19 cellular contexts compared by ENCODE assay signal in genomic region chr1:1625824-1626206, GRCh38. TPM values are rescaled to one million over a fixed set of nuclear protein-coding genes. Genes with fewer than 3 reads are reported as not detected.
DNase-seq lines count a peak whose midpoint lies in the region; ATAC-seq and TF ChIP-seq lines count a peak whose summit lies in the region.
"Had no signal": no experiment of that assay in that cellular context is flagged by ENCODE, and none has a peak within 500 bp of the region (broad histone marks: within the 10 kb centered on the region; RNA-seq: fewer than 3 reads in every experiment).

No MANE protein-coding gene starts in this region.

- peaks cover 2% of the 10 kb centered on the region for H3K36me3 Mint-ChIP-seq in activated CD8-positive, alpha-beta memory T cell treated with anti-CD3 and anti-CD28 coated beads, Interleukin-2, amount 10 ng/mL, durations not matched to agents 7 days and 5 days

- H3K79me2 ChIP-seq in osteoblast (ENCODE audit: insufficient read depth, low read length) (no peaks in the 10 kb centered on the region), hepatocyte (no peaks in the 10 kb centered on the region)

- no peak overlapping the region for H3K27ac Mint-ChIP-seq in activated CD8-positive, alpha-beta memory T cell treated with anti-CD3 and anti-CD28 coated beads, Interleukin-2, amount 10 ng/mL, durations not matched to agents 7 days and 5 days

- no peak for TF ChIP-seq CTCF in GM12865 (IDR thresholded peaks at IDR 0.05; ENCODE audit: insufficient read depth, low read depth, low read length, missing control alignments)
- no peak for TF ChIP-seq CTCF in osteoblast (IDR thresholded peaks at IDR 0.05; ENCODE audit: extremely low read depth, low read depth, low read length)
- TF ChIP-seq CTCF in hepatocyte (IDR thresholded peaks at IDR 0.05; ENCODE audit: poor library complexity) = no peak

- peaks cover 3% of the 10 kb centered on the region for H3K27me3 Mint-ChIP-seq in activated CD8-positive, alpha-beta memory T cell treated with anti-CD3 and anti-CD28 coated beads, Interleukin-2, amount 10 ng/mL, durations not matched to agents 7 days and 5 days

- CTCF ChIA-PET in activated CD8-positive, alpha-beta memory T cell treated with anti-CD3 and anti-CD28 coated beads, Interleukin-2, amount 10 ng/mL, durations not matched to agents 7 days and 5 days (lab: Charles Lee) = no interaction called here

- peak; percentile 39 for DNase-seq in activated CD8-positive, alpha-beta memory T cell treated with anti-CD3 and anti-CD28 coated beads, Interleukin-2, amount 10 ng/mL, durations not matched to agents 7 days and 5 days
- DNase-seq in activated CD8-positive, alpha-beta memory T cell treated with anti-CD3 and anti-CD28 coated beads, Interleukin-2, amount 50 U/mL, for 48 hours = no peak
- DNase-seq in GM12865 (ENCODE audit: low read depth) (peak; percentile 1), NT2/D1 (ENCODE audit: low read depth, low spot score) (no peak), osteoblast (ENCODE audit: insufficient read length, low spot score, missing footprints) (peak; percentile 90), hepatocyte (ENCODE audit: low spot score) (no peak), caudate nucleus (lab: John Stamatoyannopoulos, UW) (no peak)
- DNase-seq: EL, GF-D8, NCI-H1105, NCI-H146, NCI-H2029, NCI-H226, NCI-H510A treated with DMSO at 0.1 percent for 48 hours, NCI-H748 treated with DMSO at 0.1 percent for 48 hours, SJCRH30 had no signal

- H3K9me3 Mint-ChIP-seq in activated CD8-positive, alpha-beta memory T cell treated with anti-CD3 and anti-CD28 coated beads, Interleukin-2, amount 10 ng/mL, durations not matched to agents 7 days and 5 days (ENCODE audit: low read depth) = no peaks in the 10 kb centered on the region

- H3K4me3 Mint-ChIP-seq in activated CD8-positive, alpha-beta memory T cell treated with anti-CD3 and anti-CD28 coated beads, Interleukin-2, amount 10 ng/mL, durations not matched to agents 7 days and 5 days = no peak overlapping the region

- H3K4me1 ChIP-seq in NT2/D1 (ENCODE audit: insufficient read depth, insufficient read length) (peaks cover 4% of the 10 kb centered on the region), osteoblast (ENCODE audit: insufficient read depth, low read length) (no peaks in the 10 kb centered on the region), hepatocyte (ENCODE audit: insufficient read depth) (peaks cover 9% of the 10 kb centered on the region)
- H3K4me1 ChIP-seq: HAP-1 had no signal

- no peak for ATAC-seq in activated CD8-positive, alpha-beta memory T cell treated with anti-CD3 and anti-CD28 coated beads, Interleukin-2, amount 10 ng/mL, durations not matched to agents 7 days and 5 days

- H4K20me1 ChIP-seq in osteoblast (ENCODE audit: insufficient read depth, low read length) (peaks cover 11% of the 10 kb centered on the region), hepatocyte (ENCODE audit: insufficient read depth, poor library complexity, severe bottlenecking) (no peaks in the 10 kb centered on the region)

- peaks cover 16% of the 10 kb centered on the region for H3K36me3 ChIP-seq in NT2/D1 (ENCODE audit: insufficient read depth, insufficient read length, low read length)
- no peaks in the 10 kb centered on the region for H3K36me3 ChIP-seq in osteoblast (ENCODE audit: insufficient read depth, low read length)
- no peaks in the 10 kb centered on the region for H3K36me3 ChIP-seq in hepatocyte (replicated peaks; ENCODE audit: insufficient read depth, low read depth)
- H3K36me3 ChIP-seq: HAP-1, SJCRH30 had no signal

- no peaks in the 10 kb centered on the region for H3K9me3 ChIP-seq in NT2/D1 (ENCODE audit: insufficient read depth, low read length)
- no peaks in the 10 kb centered on the region for H3K9me3 ChIP-seq in osteoblast (ENCODE audit: low read depth, low read length)
- H3K9me3 ChIP-seq in hepatocyte (ENCODE audit: low read depth) = no peaks in the 10 kb centered on the region
- H3K9me3 ChIP-seq: HAP-1, SJCRH30 had no signal

- peaks cover 2% of the 10 kb centered on the region for H3K4me1 Mint-ChIP-seq in activated CD8-positive, alpha-beta memory T cell treated with anti-CD3 and anti-CD28 coated beads, Interleukin-2, amount 10 ng/mL, durations not matched to agents 7 days and 5 days

- WGBS in hepatocyte (ENCODE audit: low lambda C conversion rate, missing lambda C conversion rate) = 98% methylated on average over 5 of the region's 8 CpGs

- no peaks in the 10 kb centered on the region for H3K27me3 ChIP-seq in NT2/D1 (ENCODE audit: insufficient read depth, insufficient read length)
- H3K27me3 ChIP-seq in osteoblast (ENCODE audit: insufficient read depth, low read length) = no peaks in the 10 kb centered on the region
- peaks cover 5% of the 10 kb centered on the region for H3K27me3 ChIP-seq in hepatocyte
- H3K27me3 ChIP-seq: SJCRH30 had no signal

- H3K4me2 ChIP-seq in osteoblast (ENCODE audit: insufficient read depth, low read length) (no peak overlapping the region), hepatocyte (no peak overlapping the region)

- H3K9ac ChIP-seq in NT2/D1 (ENCODE audit: insufficient read length, low read depth) = peak overlapping the region; percentile 2

- H3K4me3 ChIP-seq in GM12865 (ENCODE audit: low read depth, low read length) (no peak overlapping the region), NT2/D1 (ENCODE audit: insufficient read length, low read depth) (no peak overlapping the region), osteoblast (ENCODE audit: insufficient read depth, low read length) (no peak overlapping the region), hepatocyte (no peak overlapping the region)
- H3K4me3 ChIP-seq: HAP-1, SJCRH30 had no signal

- no peak overlapping the region for H3K27ac ChIP-seq in osteoblast (ENCODE audit: low read depth, low read length)
- H3K27ac ChIP-seq in hepatocyte = no peak overlapping the region
- H3K27ac ChIP-seq in caudate nucleus (ENCODE audit: low read depth, low read length) = no peak overlapping the region
- H3K27ac ChIP-seq: C4-2B, SJCRH30 had no signal

- H3K9me2 ChIP-seq in hepatocyte (replicated peaks; ENCODE audit: insufficient read depth) = no peaks in the 10 kb centered on the region

- H2AFZ ChIP-seq in osteoblast (ENCODE audit: low read length) (no peak overlapping the region), hepatocyte (no peak overlapping the region)

RNA-seq across cellular contexts. Expression of gene MMP23B, which starts 6.2 kb away (rescaled TPM):
- total RNA-seq in activated CD8-positive, alpha-beta memory T cell treated with anti-CD3 and anti-CD28 coated beads, Interleukin-2, amount 10 ng/mL, durations not matched to agents 7 days and 5 days = 1 to 10 TPM in 1 of 2 experiments, under 1 TPM in 1; 0.79 to 1.2 TPM
- total RNA-seq in osteoblast (0.59 and 1.1 TPM in 2 replicates), hepatocyte (48.0 and 73.4 TPM in 2 replicates)
- polyA plus RNA-seq in hepatocyte = 136 and 184 TPM in 2 replicates

RNA-seq across cellular contexts. Expression of gene MIB2, which starts 10.5 kb away (rescaled TPM):
- total RNA-seq in activated CD8-positive, alpha-beta memory T cell treated with anti-CD3 and anti-CD28 coated beads, Interleukin-2, amount 10 ng/mL, durations not matched to agents 7 days and 5 days = 10 to 100 TPM; 40.0 to 48.3 TPM
- total RNA-seq in osteoblast = 74.0 and 80.7 TPM in 2 replicates
- total RNA-seq in hepatocyte = 34.8 and 47.5 TPM in 2 replicates
- 75.3 and 121 TPM in 2 replicates for polyA plus RNA-seq in hepatocyte

RNA-seq across cellular contexts. Expression of gene FNDC10, which starts 25.9 kb away (rescaled TPM):
- 1 to 10 TPM; 3.1 to 4.4 TPM for total RNA-seq in activated CD8-positive, alpha-beta memory T cell treated with anti-CD3 and anti-CD28 coated beads, Interleukin-2, amount 10 ng/mL, durations not matched to agents 7 days and 5 days
- total RNA-seq in osteoblast (2.1 and 2.5 TPM in 2 replicates), hepatocyte (0.96 and 2.1 TPM in 2 replicates)
- polyA plus RNA-seq in hepatocyte = 6.0 and 8.8 TPM in 2 replicates
- polyA plus RNA-seq: IgD-negative memory B cell had no signal

RNA-seq across cellular contexts. Expression of gene CDK11B, which starts 33.0 kb away (rescaled TPM):
- 10 to 100 TPM; 40.5 to 45.9 TPM for total RNA-seq in activated CD8-positive, alpha-beta memory T cell treated with anti-CD3 and anti-CD28 coated beads, Interleukin-2, amount 10 ng/mL, durations not matched to agents 7 days and 5 days
- total RNA-seq in osteoblast (5.3 and 5.8 TPM in 2 replicates), hepatocyte (7.5 and 10.1 TPM in 2 replicates)
- 15.3 and 21.3 TPM in 2 replicates for polyA plus RNA-seq in hepatocyte

RNA-seq across cellular contexts. Expression of gene SSU72, which starts 51.2 kb away (rescaled TPM):
- total RNA-seq in activated CD8-positive, alpha-beta memory T cell treated with anti-CD3 and anti-CD28 coated beads, Interleukin-2, amount 10 ng/mL, durations not matched to agents 7 days and 5 days = 100 to 1,000 TPM; 114 to 132 TPM
- total RNA-seq in osteoblast = 67.2 and 73.1 TPM in 2 replicates
- total RNA-seq in hepatocyte = 75.7 and 85.0 TPM in 2 replicates
- polyA plus RNA-seq in hepatocyte = 192 and 203 TPM in 2 replicates

Comparison
In these comparisons a context has a peak if more than half of its experiments do, and no peak if none do; other contexts are left out.
1. DNase-seq: peak in activated CD8-positive, alpha-beta memory T cell treated with anti-CD3 and anti-CD28 coated beads, Interleukin-2, amount 10 ng/mL, durations not matched to agents 7 days and 5 days (single experiment), GM12865 (single experiment) and osteoblast (single experiment); none in activated CD8-positive, alpha-beta memory T cell treated with anti-CD3 and anti-CD28 coated beads, Interleukin-2, amount 50 U/mL, for 48 hours (single experiment), NT2/D1 (single experiment), hepatocyte (single experiment) and caudate nucleus (0 of 61).
2. RNA of gene MMP23B, which starts 6.2 kb away (total RNA-seq): 48.0 to 73.4 TPM in hepatocyte; 0.79 to 1.2 TPM in activated CD8-positive, alpha-beta memory T cell treated with anti-CD3 and anti-CD28 coated beads, Interleukin-2, amount 10 ng/mL, durations not matched to agents 7 days and 5 days and 0.59 to 1.1 TPM in osteoblast; every median in the first group is over 10 times any median in the second.